Comparison of ENCODE assay signal across 8 cellular contexts in genomic region chr20:59222982-59223610, GRCh38. TPM values are rescaled to one million over a fixed set of nuclear protein-coding genes. Genes with fewer than 3 reads are reported as not detected.
A peak's percentile ranks its signal among the peaks of the same experiment; 100 is the strongest.
DNase-seq lines count a peak whose midpoint lies in the region; ATAC-seq and TF ChIP-seq lines count a peak whose summit lies in the region.

No MANE protein-coding gene starts in this region.

- H3K4me3 ChIP-seq in PC-3 (ENCODE audit: low read length), result peak overlapping the region; percentile 71
- no peak overlapping the region for H3K4me3 ChIP-seq in trophoblast cell (ENCODE audit: low read depth, low read length)

- H3K23ac ChIP-seq in trophoblast cell (ENCODE audit: low read length), result no peak overlapping the region

- in situ Hi-C loops in G401 (cut with HindIII; ENCODE audit: low sequenced_read_pairs), result no loop called here

- no peak overlapping the region for H2BK12ac ChIP-seq in trophoblast cell (ENCODE audit: low read length)

- H3K27me3 ChIP-seq in PC-3 (ENCODE audit: low read length), result peaks cover 90% of the 10 kb centered on the region
- peaks cover 9% of the 10 kb centered on the region for H3K27me3 ChIP-seq in trophoblast cell (ENCODE audit: insufficient read depth, low read length)

- H3K36me3 ChIP-seq in PC-3 (ENCODE audit: low read depth, low read length) (no peaks in the 10 kb centered on the region), trophoblast cell (ENCODE audit: control insufficient read depth in 1 of 2, insufficient read depth in 2 of 2, low read length in 2 of 2) (no peaks in the 10 kb centered on the region)

- H3F3A ChIP-seq in PC-3 (ENCODE audit: low read length, unreplicated experiment), result no peaks in the 10 kb centered on the region

- no peak overlapping the region for H4K8ac ChIP-seq in trophoblast cell (ENCODE audit: low read depth, low read length)

- DNase-seq in G401 (ENCODE audit: low spot score), result peak; percentile 71
- DNase-seq in PC-3, result peak; percentile 40
- DNase-seq in fibroblast of peridontal ligament (ENCODE audit: extremely low read depth), result peak; percentile 4
- no peak for DNase-seq in trophoblast cell

- H3K14ac ChIP-seq in trophoblast cell (ENCODE audit: low read length), result no peak overlapping the region

- H2BK5ac ChIP-seq in trophoblast cell (ENCODE audit: low read depth, low read length, poor library complexity), result no peak overlapping the region

- CTCF ChIA-PET in PC-3 (lab: Charles Lee), result interaction anchor here (0.5 to 1.0 kb wide), 4 partner anchors 16 to 761 kb away, joined by 3 to 8 read pairs (median 4); no protein-coding TSS in a partner anchor

- H3K27ac ChIP-seq in PC-3 (ENCODE audit: low read length), result no peak overlapping the region
- no peak overlapping the region for H3K27ac ChIP-seq in trophoblast cell (ENCODE audit: low read depth, low read length)

- H4K20me1 ChIP-seq in PC-3 (ENCODE audit: low read length), result no peaks in the 10 kb centered on the region

- H3K4me2 ChIP-seq in PC-3 (ENCODE audit: low read length) (peak overlapping the region; percentile 95), trophoblast cell (ENCODE audit: low read length) (peak overlapping the region; percentile 60)

- H2AK5ac ChIP-seq in trophoblast cell (ENCODE audit: low read length), result no peak overlapping the region

- POLR2A ChIA-PET in PC-3 (lab: Charles Lee; ENCODE audit: unreplicated experiment), result no interaction called here

- WGBS in trophoblast cell (ENCODE audit: extremely low coverage, insufficient coverage, insufficient read length), result no CpG with 5 or more reads among the region's 26 CpGs

- ATAC-seq in PC-3 (peak; percentile 42), GM19397 (IDR thresholded peaks at IDR 0.05; ENCODE audit: unreplicated experiment) (no peak), HG03342 (IDR thresholded peaks at IDR 0.05; ENCODE audit: unreplicated experiment) (no peak), GM18505 (IDR thresholded peaks at IDR 0.05; ENCODE audit: unreplicated experiment) (no peak), GM21367 (IDR thresholded peaks at IDR 0.05; ENCODE audit: unreplicated experiment) (no peak)

- peaks cover 9% of the 10 kb centered on the region; the same call in 1 of the 2 replicates for H3K4me1 ChIP-seq in PC-3 (ENCODE audit: insufficient read depth, low read length)
- H3K4me1 ChIP-seq in trophoblast cell (ENCODE audit: control insufficient read depth in 1 of 2, insufficient read depth in 2 of 2, low read length in 2 of 2), result peaks cover 0 to 3% of the 10 kb centered on the region in 2 experiments

- H4K91ac ChIP-seq in trophoblast cell (ENCODE audit: low read depth, low read length), result no peak overlapping the region

- TF ChIP-seq CTCF in PC-3 (conservative IDR thresholded peaks at IDR 0.05; ENCODE audit: low read depth, low read length), result no peak

- H3K9me2 ChIP-seq in PC-3 (replicated peaks; ENCODE audit: low read length), result no peaks in the 10 kb centered on the region

- BruUV-seq in PC-3 (replicated peaks; lab: Mats Ljungman, UMichigan), result no TSS peak

- no peak overlapping the region for H2BK120ac ChIP-seq in trophoblast cell (ENCODE audit: insufficient read depth, low read length, poor library complexity)

- H2AFZ ChIP-seq in PC-3 (ENCODE audit: low read length) (peak overlapping the region; percentile 83), trophoblast cell (ENCODE audit: insufficient read depth, low read length, poor library complexity) (no peak overlapping the region)

- H4K12ac ChIP-seq in trophoblast cell (ENCODE audit: low read depth, low read length), result no peak overlapping the region

- intact Hi-C loops in PC-3 (cut with micrococcal nuclease), result loop anchor here (1.0 to 5.0 kb wide), 3 partner anchors 136 to 353 kb away; no protein-coding TSS in a partner anchor

- H3K18ac ChIP-seq in trophoblast cell (ENCODE audit: low read length), result no peak overlapping the region

- H3K9ac ChIP-seq in PC-3 (ENCODE audit: low read length) (no peak overlapping the region), trophoblast cell (ENCODE audit: low read length) (no peak overlapping the region)

- peaks cover 3% of the 10 kb centered on the region for H3K79me1 ChIP-seq in trophoblast cell (ENCODE audit: low read length)

- H3K79me2 ChIP-seq in PC-3 (ENCODE audit: low read length) (no peaks in the 10 kb centered on the region), trophoblast cell (ENCODE audit: control insufficient read depth, insufficient read depth, low read length, poor library complexity) (no peaks in the 10 kb centered on the region)

- no peak for TF ChIP-seq POLR2A in GM18505 (IDR thresholded peaks at IDR 0.05; ENCODE audit: borderline replicate concordance, extremely low read depth, insufficient read depth, insufficient read length)

- H3K9me3 ChIP-seq in PC-3 (ENCODE audit: low read length) (no peaks in the 10 kb centered on the region), trophoblast cell (ENCODE audit: insufficient read depth, low read depth, low read length) (peaks cover under 1% of the 10 kb centered on the region)

- no peak overlapping the region for H3K4ac ChIP-seq in trophoblast cell (ENCODE audit: low read depth, low read length)

RNA-seq across cellular contexts. Expression of gene ZNF831, which starts 59.5 kb away (rescaled TPM):
- not detected in 2 replicates for total RNA-seq in G401 (2014; rRNA removed; shearing (Covaris generic))
- total RNA-seq in PC-3 (2014; rRNA removed), result not detected in 2 replicates
- polyA plus RNA-seq in trophoblast cell (2013), result not detected in 2 replicates

Comparison
In these comparisons a context has a peak if more than half of its experiments do, and no peak if none do; other contexts are left out.
1. DNase-seq: peak in G401 (single experiment), PC-3 (single experiment) and fibroblast of peridontal ligament (single experiment); none in trophoblast cell (0 of 2).